Comparison of ENCODE assay signal across 9 cellular contexts in the genomic region with DNA sequence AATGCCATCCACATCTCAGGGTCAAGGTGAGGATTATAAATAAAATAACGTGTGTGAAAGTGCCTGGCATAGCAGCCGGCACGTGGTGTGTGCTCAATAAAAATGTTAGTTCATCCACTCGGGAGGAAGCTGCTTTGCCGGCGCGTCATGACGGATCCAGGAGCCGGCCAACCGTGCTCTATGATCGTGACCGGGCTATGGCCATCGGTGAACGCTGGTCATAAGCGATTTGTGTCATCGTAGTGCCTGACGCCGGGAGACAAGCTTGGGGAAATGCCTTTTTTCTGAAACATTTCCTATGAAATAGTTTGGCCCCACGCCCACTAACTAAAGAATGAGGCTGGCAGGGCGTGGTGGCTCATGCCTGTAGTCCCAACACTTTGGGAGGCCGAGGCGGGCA.
DNase-seq lines count a peak whose midpoint lies in the region; ATAC-seq and TF ChIP-seq lines count a peak whose summit lies in the region.
"Had no signal": no experiment of that assay in that cellular context is flagged by ENCODE, and none has a peak within 500 bp of the region (broad histone marks: within the 10 kb centered on the region; RNA-seq: fewer than 3 reads in every experiment).

No MANE protein-coding gene starts in this region.

- H4K20me1 ChIP-seq in GM23338 (replicated peaks; ENCODE audit: insufficient read depth), result 0 out of 2 replicates have a peak, but pooled peaks cover 3% of the 10 kb centered on the region

- H3K4me1 ChIP-seq in GM23338 (ENCODE audit: insufficient read depth) (peaks cover 14% of the 10 kb centered on the region), heart right ventricle (peaks cover 0 to 27% (median 11%) of the 10 kb centered on the region in 9 donors)

- H3K9me3 Mint-ChIP-seq in GM23338, result no peaks in the 10 kb centered on the region; the same call in 2 of the 3 replicates
- no peaks in the 10 kb centered on the region for H3K9me3 Mint-ChIP-seq in activated naive CD8-positive, alpha-beta T cell (ENCODE audit: low read depth)

- DNase-seq in GM23338 (ENCODE audit: low spot score) (peak; percentile 40), heart right ventricle (peak; percentile 46 to 69), retinal pigment epithelial cell (ENCODE audit: low read depth) (peak; percentile 94), GDM1 (lab: John Stamatoyannopoulos, UW) (no peak)

- H3K27me3 Mint-ChIP-seq in GM23338 (ENCODE audit: insufficient read depth, low read depth, poor library complexity), result peaks cover 38% of the 10 kb centered on the region
- H3K27me3 Mint-ChIP-seq in activated naive CD8-positive, alpha-beta T cell, result peaks cover 31% of the 10 kb centered on the region

- ATAC-seq in GM23338, result peak; percentile 12
- ATAC-seq in heart right ventricle, result peak; percentile 57 to 83 (median 74)
- no peak for ATAC-seq in HG03045 (IDR thresholded peaks at IDR 0.05; ENCODE audit: unreplicated experiment)
- no peak for ATAC-seq in HG03097 (IDR thresholded peaks at IDR 0.05; ENCODE audit: low FRiP score, unreplicated experiment)
- ATAC-seq in GM18498 (IDR thresholded peaks at IDR 0.05; ENCODE audit: unreplicated experiment), result no peak

- H3K36me3 ChIP-seq in GM23338 (ENCODE audit: insufficient read depth) (no peaks in the 10 kb centered on the region), heart right ventricle (no peaks in the 10 kb centered on the region)

- H2AFZ ChIP-seq in GM23338, result peak overlapping the region; percentile 96

- peak overlapping the region; percentile 89 for H3K4me2 ChIP-seq in GM23338

- H3K27ac ChIP-seq in GM23338 (ENCODE audit: low read depth), result no peak overlapping the region
- H3K27ac ChIP-seq in heart right ventricle, result peak overlapping the region; percentile 32 to 92 (median 86)

- peaks cover 44% of the 10 kb centered on the region for H3K27me3 ChIP-seq in GM23338 (ENCODE audit: insufficient read depth)
- peaks cover 0 to 43% (median 0%) of the 10 kb centered on the region in 7 donors for H3K27me3 ChIP-seq in heart right ventricle

- H3K9me3 ChIP-seq in heart right ventricle, result no peaks in the 10 kb centered on the region

- H3K79me2 ChIP-seq in GM23338 (replicated peaks; ENCODE audit: insufficient read depth), result no peaks in the 10 kb centered on the region

- WGBS in heart right ventricle, 2 donors, result 34 to 40% methylated on average over 22 of the region's 22 CpGs

- H3K4me3 ChIP-seq in GM23338, result peak overlapping the region; percentile 61
- H3K4me3 ChIP-seq in heart right ventricle, result peak overlapping the region; percentile 7 to 63 (median 52)
- H3K4me3 ChIP-seq in retinal pigment epithelial cell (ENCODE audit: low read length), result peak overlapping the region; percentile 49

- peak overlapping the region; percentile 82 for H3K4me3 Mint-ChIP-seq in GM23338
- peak overlapping the region; percentile 81 for H3K4me3 Mint-ChIP-seq in activated naive CD8-positive, alpha-beta T cell

- H3K36me3 Mint-ChIP-seq in GM23338 (ENCODE audit: low read depth), result no peaks in the 10 kb centered on the region
- H3K36me3 Mint-ChIP-seq in activated naive CD8-positive, alpha-beta T cell, result no peaks in the 10 kb centered on the region
- H3K36me3 Mint-ChIP-seq: IgD-negative memory B cell had no signal

- intact Hi-C loops in heart right ventricle (cut with DNase I), result loop anchor here in 2 of 10 donors (2.0 to 10.0 kb wide), 2 partner anchors 52 to 74 kb away; partner anchors contain the start of genes CENPN (in 1 of the 2) and CMC2 (in 1 of the 2)

- H3K4me1 Mint-ChIP-seq in GM23338, result peaks cover 9% of the 10 kb centered on the region
- H3K4me1 Mint-ChIP-seq in activated naive CD8-positive, alpha-beta T cell (ENCODE audit: low read depth), result peaks cover 6% of the 10 kb centered on the region

- H3K27ac Mint-ChIP-seq in GM23338, result no peak overlapping the region
- H3K27ac Mint-ChIP-seq in activated naive CD8-positive, alpha-beta T cell, result no peak overlapping the region

- no peaks in the 10 kb centered on the region for H3F3A ChIP-seq in GM23338 (replicated peaks; ENCODE audit: low read depth)

- no peak for TF ChIP-seq CTCF in GM23338 (conservative IDR thresholded peaks at IDR 0.05; ENCODE audit: low read depth in 2 of 2)
- TF ChIP-seq CTCF in heart right ventricle (IDR thresholded peaks at IDR 0.05), result no peak
- no peak for TF ChIP-seq CTCF in retinal pigment epithelial cell (conservative IDR thresholded peaks at IDR 0.05; ENCODE audit: low read depth, low read length)

- H3K9me2 ChIP-seq in GM23338 (ENCODE audit: insufficient read depth), result peaks cover 3% of the 10 kb centered on the region; the same call in 1 of the 2 replicates

TF ChIP-seq in GM23338, 12 proteins besides CTCF, POLR2A, EP300 and RAD21 (continues in another document):
- TF ChIP-seq EZH2phosphoT487 (IDR thresholded peaks at IDR 0.05; ENCODE audit: unreplicated experiment), result no peak
- no peak for TF ChIP-seq NANOG (IDR thresholded peaks at IDR 0.05; ENCODE audit: borderline replicate concordance)
- TF ChIP-seq EZH2 (IDR thresholded peaks at IDR 0.05; ENCODE audit: low read depth, unreplicated experiment), result no peak
- no peak for TF ChIP-seq ZNF331 (CRISPR knock-in tag; IDR thresholded peaks at IDR 0.05; ENCODE audit: low read depth)
- no peak for TF ChIP-seq JUNB (IDR thresholded peaks at IDR 0.05; ENCODE audit: unreplicated experiment)
- TF ChIP-seq, protein P1, sequence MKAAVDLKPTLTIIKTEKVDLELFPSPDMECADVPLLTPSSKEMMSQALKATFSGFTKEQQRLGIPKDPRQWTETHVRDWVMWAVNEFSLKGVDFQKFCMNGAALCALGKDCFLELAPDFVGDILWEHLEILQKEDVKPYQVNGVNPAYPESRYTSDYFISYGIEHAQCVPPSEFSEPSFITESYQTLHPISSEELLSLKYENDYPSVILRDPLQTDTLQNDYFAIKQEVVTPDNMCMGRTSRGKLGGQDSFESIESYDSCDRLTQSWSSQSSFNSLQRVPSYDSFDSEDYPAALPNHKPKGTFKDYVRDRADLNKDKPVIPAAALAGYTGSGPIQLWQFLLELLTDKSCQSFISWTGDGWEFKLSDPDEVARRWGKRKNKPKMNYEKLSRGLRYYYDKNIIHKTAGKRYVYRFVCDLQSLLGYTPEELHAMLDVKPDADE (IDR thresholded peaks at IDR 0.05), result no peak
- TF ChIP-seq STAT1 (IDR thresholded peaks at IDR 0.05; ENCODE audit: unreplicated experiment), result no peak
- TF ChIP-seq REST (IDR thresholded peaks at IDR 0.05; ENCODE audit: unreplicated experiment), result no peak

Comparison
In these comparisons a context has a peak if more than half of its experiments do, and no peak if none do; other contexts are left out.
1. ATAC-seq: peak in GM23338 (single experiment) and heart right ventricle (8 of 8); none in HG03045 (single experiment), HG03097 (single experiment) and GM18498 (single experiment).
2. Peak in every context shown above with its lines, with median percentiles within 50 percentile points of each other: H3K4me3 ChIP-seq.